In the genomic region with DNA sequence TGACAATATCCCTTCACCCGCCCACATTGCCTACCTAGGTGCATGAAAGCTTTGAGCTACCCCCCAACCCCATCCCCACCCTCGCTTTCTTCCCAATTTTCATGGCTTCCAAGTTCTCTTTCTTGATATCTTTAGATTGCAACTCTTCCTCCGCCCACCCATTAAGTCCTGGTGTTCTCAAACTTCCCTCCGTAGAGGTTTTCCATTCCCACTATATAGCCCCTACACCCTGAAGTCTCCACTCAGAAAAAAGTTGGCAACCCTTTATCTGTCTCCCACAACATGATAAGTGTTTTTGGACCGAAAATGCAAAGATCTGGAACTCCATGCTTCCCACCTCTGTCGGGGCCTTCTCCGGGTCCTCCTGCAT, we compare ENCODE assay signal across 9 cellular contexts. TPM values are rescaled to one million over a fixed set of nuclear protein-coding genes. Genes with fewer than 3 reads are reported as not detected.
DNase-seq lines count a peak whose midpoint lies in the region; ATAC-seq, FAIRE-seq and TF ChIP-seq lines count a peak whose summit lies in the region.
"Had no signal": no experiment of that assay in that cellular context is flagged by ENCODE, and none has a peak within 500 bp of the region (broad histone marks: within the 10 kb centered on the region; RNA-seq: fewer than 3 reads in every experiment).

No MANE protein-coding gene starts in this region.

- DNase-seq in stimulated activated naive CD8-positive, alpha-beta T cell treated with anti-CD3 and anti-CD28 coated beads, Interleukin-15, Interleukin-2, amounts not matched to agents 100 U/mL and 50 U/mL, for 24 hours, result no peak
- no peak for DNase-seq in bronchial epithelial cell (ENCODE audit: low read depth)
- DNase-seq in mesothelial cell of epicardium (ENCODE audit: low spot score in 2 of 2, unreplicated experiment in 2 of 2), result no peak
- no peak for DNase-seq in aorta
- DNase-seq in medulla oblongata (ENCODE audit: extremely low spot score), result no peak
- DNase-seq in occipital lobe (lab: John Stamatoyannopoulos, UW), result no peak

- H3K27ac ChIP-seq in aorta (ENCODE audit: low read depth in 1 of 2, low read length in 2 of 2), result peak overlapping the region; percentile 48 to 53

- no peak for ATAC-seq in stimulated activated naive CD8-positive, alpha-beta T cell treated with anti-CD3 and anti-CD28 coated beads, Interleukin-15, Interleukin-2, amounts not matched to agents 100 U/mL and 50 U/mL, for 24 hours
- ATAC-seq in aorta (ENCODE audit: low FRiP score), result no peak
- ATAC-seq in HG03432 (IDR thresholded peaks at IDR 0.05; ENCODE audit: unreplicated experiment), result no peak

- peak overlapping the region; percentile 85 for H3K4me3 Mint-ChIP-seq in stimulated activated naive CD8-positive, alpha-beta T cell treated with anti-CD3 and anti-CD28 coated beads, Interleukin-15, Interleukin-2, amounts not matched to agents 100 ng/mL and 50 ng/mL, for 24 hours
- peak overlapping the region; percentile 76 for H3K4me3 Mint-ChIP-seq in mesothelial cell of epicardium

- TF ChIP-seq CTCF in bronchial epithelial cell (IDR thresholded peaks at IDR 0.05; ENCODE audit: insufficient read depth, low read length, severe bottlenecking), result no peak
- no peak for TF ChIP-seq CTCF in mesothelial cell of epicardium (IDR thresholded peaks at IDR 0.05; ENCODE audit: unreplicated experiment)

- no peaks in the 10 kb centered on the region for H3K9me3 ChIP-seq in aorta (ENCODE audit: control insufficient read depth, low read length)

- no peaks in the 10 kb centered on the region for H3K4me1 ChIP-seq in aorta (ENCODE audit: control insufficient read depth in 1 of 2, insufficient read depth in 2 of 2, low read length in 2 of 2)

- WGBS in aorta, 2 donors, result 2% methylated on average over 7 of the region's 7 CpGs

- H3K27ac Mint-ChIP-seq in stimulated activated naive CD8-positive, alpha-beta T cell treated with anti-CD3 and anti-CD28 coated beads, Interleukin-15, Interleukin-2, amounts not matched to agents 100 ng/mL and 50 ng/mL, for 24 hours, result peak overlapping the region; percentile 80
- H3K27ac Mint-ChIP-seq in mesothelial cell of epicardium, result peak overlapping the region; percentile 96

- H3K4me3 ChIP-seq in bronchial epithelial cell (ENCODE audit: low read depth, low read length) (peak overlapping the region; percentile 70), aorta (ENCODE audit: low read length in 2 of 2) (peak overlapping the region; percentile 42 to 81)

- H3K27me3 Mint-ChIP-seq in stimulated activated naive CD8-positive, alpha-beta T cell treated with anti-CD3 and anti-CD28 coated beads, Interleukin-15, Interleukin-2, amounts not matched to agents 100 ng/mL and 50 ng/mL, for 24 hours, result no peaks in the 10 kb centered on the region
- H3K27me3 Mint-ChIP-seq in mesothelial cell of epicardium (ENCODE audit: low read depth), result no peaks in the 10 kb centered on the region

- no peak for FAIRE-seq in bronchial epithelial cell (lab: Jason Lieb, UNC)

- no peaks in the 10 kb centered on the region for H3K9me3 Mint-ChIP-seq in stimulated activated naive CD8-positive, alpha-beta T cell treated with anti-CD3 and anti-CD28 coated beads, Interleukin-15, Interleukin-2, amounts not matched to agents 100 ng/mL and 50 ng/mL, for 24 hours
- H3K9me3 Mint-ChIP-seq in mesothelial cell of epicardium, result no peaks in the 10 kb centered on the region

- peaks cover 28% of the 10 kb centered on the region for H3K4me1 Mint-ChIP-seq in stimulated activated naive CD8-positive, alpha-beta T cell treated with anti-CD3 and anti-CD28 coated beads, Interleukin-15, Interleukin-2, amounts not matched to agents 100 ng/mL and 50 ng/mL, for 24 hours (ENCODE audit: low read depth)
- peaks cover 18% of the 10 kb centered on the region for H3K4me1 Mint-ChIP-seq in mesothelial cell of epicardium

- H3K36me3 Mint-ChIP-seq in stimulated activated naive CD8-positive, alpha-beta T cell treated with anti-CD3 and anti-CD28 coated beads, Interleukin-15, Interleukin-2, amounts not matched to agents 100 ng/mL and 50 ng/mL, for 24 hours (ENCODE audit: low read depth), result peaks cover 3% of the 10 kb centered on the region
- peaks cover 9% of the 10 kb centered on the region for H3K36me3 Mint-ChIP-seq in mesothelial cell of epicardium

- intact Hi-C loops in aorta (cut with DNase I), result loop anchor here in 1 of 2 donors (1.0 kb wide), 1 partner anchor 36 kb away; the partner anchor contains the start of gene SMARCB1

- no peaks in the 10 kb centered on the region for H3K36me3 ChIP-seq in bronchial epithelial cell (ENCODE audit: control insufficient read depth, insufficient read depth, low read length)
- H3K36me3 ChIP-seq in aorta (ENCODE audit: control insufficient read depth in 1 of 2, insufficient read depth in 2 of 2, low read length in 1 of 2), result no peaks in the 10 kb centered on the region

- H3K27me3 ChIP-seq in bronchial epithelial cell (ENCODE audit: control insufficient read depth, insufficient read depth, low read length) (no peaks in the 10 kb centered on the region), aorta (ENCODE audit: control insufficient read depth in 1 of 2, insufficient read depth in 2 of 2, low read length in 1 of 2) (no peaks in the 10 kb centered on the region)

RNA-seq across cellular contexts. Expression of gene ZNF70, which starts 0.6 kb away (rescaled TPM):
- total RNA-seq in bronchial epithelial cell (1.3 TPM in 2 replicates), mesothelial cell of epicardium (17.8 to 18.7 TPM (median 18.2 TPM) in 3 replicates), aorta (10 to 100 TPM in 1 of 2 donors, 1 to 10 TPM in 1; 9.8 to 14.0 TPM), occipital lobe (4.1 TPM)
- polyA plus RNA-seq in aorta, result 1 to 10 TPM; 1.4 to 3.6 TPM

RNA-seq across cellular contexts. Expression of gene VPREB3, which starts 3.9 kb away (rescaled TPM):
- total RNA-seq in bronchial epithelial cell, result not detected in 2 replicates
- 0.52 TPM in 1 of 3 replicates, not detected in the others for total RNA-seq in mesothelial cell of epicardium
- under 1 TPM in 1 of 2 donors, not detected in 1; 0.69 TPM for total RNA-seq in aorta
- not detected for polyA plus RNA-seq in aorta
- total RNA-seq in occipital lobe, result not detected
- total RNA-seq: RPMI7951 had no signal

RNA-seq across cellular contexts. Expression of gene C22orf15, which starts 12.4 kb away (rescaled TPM):
- not detected in 2 replicates for total RNA-seq in bronchial epithelial cell
- total RNA-seq in mesothelial cell of epicardium, result 0.36 to 0.82 TPM (median 0.52 TPM) in 3 replicates
- under 1 TPM in 1 of 2 donors, not detected in 1; 0.69 TPM for total RNA-seq in aorta
- polyA plus RNA-seq in aorta, result under 1 TPM in 1 of 2 donors, not detected in 1; 0.23 TPM
- total RNA-seq in occipital lobe, result not detected
- total RNA-seq: RPMI7951 had no signal

RNA-seq across cellular contexts. Expression of gene CHCHD10, which starts 17.4 kb away (rescaled TPM):
- total RNA-seq in bronchial epithelial cell, result 4.5 and 11.5 TPM in 2 replicates
- 56.6 to 61.9 TPM (median 61.8 TPM) in 3 replicates for total RNA-seq in mesothelial cell of epicardium
- total RNA-seq in aorta, result 10 to 100 TPM; 30.9 to 41.9 TPM
- 10 to 100 TPM; 58.5 to 68.4 TPM for polyA plus RNA-seq in aorta
- 3.4 TPM for total RNA-seq in occipital lobe

RNA-seq across cellular contexts. Expression of gene MMP11, which starts 22.3 kb away (rescaled TPM):
- total RNA-seq in bronchial epithelial cell, result 0.38 and 0.53 TPM in 2 replicates
- 510 to 566 TPM (median 528 TPM) in 3 replicates for total RNA-seq in mesothelial cell of epicardium
- 1 to 10 TPM; 1.3 to 3.0 TPM for total RNA-seq in aorta
- polyA plus RNA-seq in aorta, result 1 to 10 TPM; 3.5 to 5.1 TPM
- total RNA-seq in occipital lobe, result 14.8 TPM
